ENCODE assay signal across 23 cellular contexts in the genomic region with DNA sequence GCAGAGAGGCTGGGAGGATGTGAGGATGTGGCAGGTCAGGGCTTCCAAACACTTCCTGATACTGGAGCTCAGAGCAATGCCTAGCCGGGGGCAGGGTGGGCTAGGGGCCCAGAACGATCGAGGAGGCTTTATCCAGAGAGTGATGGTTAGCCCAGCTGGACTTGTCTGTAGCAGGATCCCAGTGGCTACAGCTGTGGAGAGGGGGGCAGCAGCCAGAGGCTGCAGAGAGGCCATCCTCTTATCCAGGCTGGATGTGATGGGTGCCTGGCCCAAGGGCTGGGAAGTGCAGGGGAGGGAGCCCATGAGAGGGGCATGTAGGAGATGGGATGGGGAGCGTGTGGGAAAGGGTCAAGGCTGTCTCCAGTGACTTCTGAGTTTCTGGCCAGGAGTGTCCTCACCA. TPM values are rescaled to one million over a fixed set of nuclear protein-coding genes. Genes with fewer than 3 reads are reported as not detected.
DNase-seq lines count a peak whose midpoint lies in the region; ATAC-seq, FAIRE-seq and TF ChIP-seq lines count a peak whose summit lies in the region.
"Had no signal": no experiment of that assay in that cellular context is flagged by ENCODE, and none has a peak within 500 bp of the region (broad histone marks: within the 10 kb centered on the region; RNA-seq: fewer than 3 reads in every experiment).

No MANE protein-coding gene starts in this region.

- no peaks in the 10 kb centered on the region for H3K9me3 ChIP-seq in heart right ventricle
- H3K9me3 ChIP-seq in osteoblast (ENCODE audit: low read depth, low read length) = no peaks in the 10 kb centered on the region
- no peaks in the 10 kb centered on the region for H3K9me3 ChIP-seq in kidney (ENCODE audit: control insufficient read depth in 1 of 2, low read length in 2 of 2)

- no peak overlapping the region for H3K27ac Mint-ChIP-seq in chondrocyte (ENCODE audit: unreplicated experiment)

- peaks cover 11% of the 10 kb centered on the region for H3K4me1 Mint-ChIP-seq in chondrocyte (ENCODE audit: low read depth)

- FAIRE-seq in kidney (lab: Jason Lieb, UNC) = no peak
- FAIRE-seq: HTR-8/SVneo had no signal

- ATAC-seq in left ventricle myocardium superior (no peak), heart right ventricle (no peak), HG02571 (IDR thresholded peaks at IDR 0.05; ENCODE audit: unreplicated experiment) (no peak)

- no peak for TF ChIP-seq CTCF in heart right ventricle (IDR thresholded peaks at IDR 0.05)
- TF ChIP-seq CTCF in chondrocyte (IDR thresholded peaks at IDR 0.05) = no peak
- TF ChIP-seq CTCF in osteoblast (IDR thresholded peaks at IDR 0.05; ENCODE audit: extremely low read depth, low read depth, low read length) = no peak
- no peak for TF ChIP-seq CTCF in kidney (IDR thresholded peaks at IDR 0.05; ENCODE audit: borderline replicate concordance, extremely low read depth, insufficient read depth)

- no peaks in the 10 kb centered on the region for H3K79me2 ChIP-seq in osteoblast (ENCODE audit: insufficient read depth, low read length)

- no peak overlapping the region for H3K4me3 ChIP-seq in heart right ventricle
- no peak overlapping the region for H3K4me3 ChIP-seq in osteoblast (ENCODE audit: insufficient read depth, low read length)
- no peak overlapping the region for H3K4me3 ChIP-seq in kidney (ENCODE audit: low read length in 2 of 2)

- no peak overlapping the region for H2AFZ ChIP-seq in osteoblast (ENCODE audit: low read length)

- H4K20me1 ChIP-seq in osteoblast (ENCODE audit: insufficient read depth, low read length) = no peaks in the 10 kb centered on the region

- H3K4me1 ChIP-seq in heart right ventricle = peaks cover 8 to 16% (median 13%) of the 10 kb centered on the region in 9 donors
- H3K4me1 ChIP-seq in osteoblast (ENCODE audit: insufficient read depth, low read length) = peaks cover 14% of the 10 kb centered on the region
- H3K4me1 ChIP-seq in kidney (ENCODE audit: control insufficient read depth in 1 of 2, insufficient read depth in 1 of 2, low read depth in 1 of 2, low read length in 2 of 2) = peaks cover 10 to 11% of the 10 kb centered on the region in 2 donors

- no peak overlapping the region for H3K4me2 ChIP-seq in osteoblast (ENCODE audit: insufficient read depth, low read length)

- peaks cover 2% of the 10 kb centered on the region for H3K36me3 Mint-ChIP-seq in chondrocyte (ENCODE audit: low read depth)

- H3K4me3 Mint-ChIP-seq in chondrocyte (ENCODE audit: unreplicated experiment) = no peak overlapping the region

- H3K27me3 Mint-ChIP-seq in chondrocyte (ENCODE audit: low read depth) = no peaks in the 10 kb centered on the region

- peak; percentile 7 for DNase-seq in left ventricle myocardium superior
- no peak for DNase-seq in heart right ventricle
- DNase-seq in chondrocyte (ENCODE audit: low spot score) = peak; percentile 50
- DNase-seq in osteoblast (ENCODE audit: insufficient read length, low spot score, missing footprints) = peak; percentile 21
- DNase-seq in kidney = no peak
- DNase-seq in SIG-M5 (lab: John Stamatoyannopoulos, UW) = no peak
- DNase-seq: CD4-positive, CD25-positive, alpha-beta regulatory T cell; EL; GF-D8; GOT3; HCEC 1CT; KG1; NCI-H1105; NCI-H146; NCI-H2029 treated with DMSO at 0.1 percent for 48 hours; NCI-H226; NCI-H510A treated with DMSO at 0.1 percent for 48 hours; NCI-H774; NK-92 treated with Interleukin-12 subunit alpha and Interleukin-12 subunit beta, amount 100 ng/mL, for 24 hours had no signal

- H3K27me3 ChIP-seq in heart right ventricle (no peaks in the 10 kb centered on the region), osteoblast (ENCODE audit: insufficient read depth, low read length) (no peaks in the 10 kb centered on the region)

- H3K36me3 ChIP-seq in heart right ventricle (peaks cover 0 to 50% (median 0%) of the 10 kb centered on the region in 9 donors), osteoblast (ENCODE audit: insufficient read depth, low read length) (peaks cover 24% of the 10 kb centered on the region), kidney (ENCODE audit: control insufficient read depth in 1 of 2, insufficient read depth in 2 of 2, low read length in 2 of 2) (peaks cover 4 to 9% of the 10 kb centered on the region in 2 donors)

- H3K9me3 Mint-ChIP-seq in chondrocyte (ENCODE audit: low read depth) = no peaks in the 10 kb centered on the region
- H3K9me3 Mint-ChIP-seq: CD4-positive, CD25-positive, alpha-beta regulatory T cell had no signal

- WGBS in heart right ventricle, 2 donors = 65 to 85% methylated on average over 4 of the region's 4 CpGs

- H3K27ac ChIP-seq in heart right ventricle (no peak overlapping the region), osteoblast (ENCODE audit: low read depth, low read length) (no peak overlapping the region), kidney (ENCODE audit: low read depth in 2 of 2, low read length in 2 of 2) (no peak overlapping the region)
- H3K27ac ChIP-seq: RWPE1 had no signal

- H3K9ac ChIP-seq in kidney (ENCODE audit: low read length in 2 of 2) = no peak overlapping the region

- intact Hi-C loops in left ventricle myocardium superior (cut with micrococcal nuclease) (no loop called here), heart right ventricle (cut with DNase I) (no loop called here), kidney (cut with DNase I) (no loop called here)

RNA-seq across cellular contexts. Expression of a gene that starts 4.6 kb away (rescaled TPM):
- 14.7 TPM for total RNA-seq in left ventricle myocardium superior
- total RNA-seq in heart right ventricle = 10 to 100 TPM; 12.9 to 34.5 (median 16.9) TPM
- 10 to 100 TPM in 1 of 2 donors, 1 to 10 TPM in 1; 7.0 to 17.8 TPM for polyA plus RNA-seq in heart right ventricle
- total RNA-seq in chondrocyte = 9.5 to 12.4 TPM (median 9.7 TPM) in 3 replicates
- total RNA-seq in osteoblast = 39.2 and 46.0 TPM in 2 replicates
- 28.5 TPM for total RNA-seq in kidney
- 30.1 TPM for polyA plus RNA-seq in kidney (ENCODE audit: insufficient read depth, low read depth, low replicate concordance)

RNA-seq across cellular contexts. Expression of a gene that starts 5.1 kb away (rescaled TPM):
- 8.2 TPM for total RNA-seq in left ventricle myocardium superior
- 10 to 100 TPM in 4 of 10 donors, 1 to 10 TPM in 6; 8.5 to 17.3 (median 9.1) TPM for total RNA-seq in heart right ventricle
- polyA plus RNA-seq in heart right ventricle = 10 to 100 TPM; 11.0 to 30.2 TPM
- 18.0 to 21.0 TPM (median 19.7 TPM) in 3 replicates for total RNA-seq in chondrocyte
- 18.0 and 20.6 TPM in 2 replicates for total RNA-seq in osteoblast
- total RNA-seq in kidney = 18.6 TPM
- 17.8 TPM for polyA plus RNA-seq in kidney (ENCODE audit: insufficient read depth, low read depth, low replicate concordance)

RNA-seq across cellular contexts. Expression of a gene that starts 8.4 kb away (rescaled TPM):
- total RNA-seq in left ventricle myocardium superior = 0.15 TPM
- under 1 TPM in 8 of 10 donors, not detected in 2; 0.14 to 0.38 (median 0.23) TPM for total RNA-seq in heart right ventricle
- polyA plus RNA-seq in heart right ventricle = under 1 TPM; 0.01 to 0.15 TPM
- total RNA-seq in chondrocyte = 0.19 TPM in 1 of 3 replicates, not detected in the others
- under 0.01 TPM in 1 of 2 replicates, not detected in the other for total RNA-seq in osteoblast
- total RNA-seq in kidney = 0.09 TPM
- polyA plus RNA-seq in kidney (ENCODE audit: insufficient read depth, low read depth, low replicate concordance) = 0.41 TPM
- total RNA-seq: CD4-positive, CD25-positive, alpha-beta regulatory T cell had no signal
- polyA plus RNA-seq: BJ had no signal

RNA-seq across cellular contexts. Expression of a gene that starts 20.5 kb away (rescaled TPM):
- 71.6 TPM for total RNA-seq in left ventricle myocardium superior
- 10 to 100 TPM; 55.1 to 85.9 (median 59.9) TPM for total RNA-seq in heart right ventricle
- 100 to 1,000 TPM in 1 of 2 donors, 10 to 100 TPM in 1; 63.8 to 123 TPM for polyA plus RNA-seq in heart right ventricle
- 35.5 to 63.8 TPM (median 55.7 TPM) in 3 replicates for total RNA-seq in chondrocyte
- 19.7 and 22.4 TPM in 2 replicates for total RNA-seq in osteoblast
- total RNA-seq in kidney = 31.7 TPM
- 34.0 TPM for polyA plus RNA-seq in kidney (ENCODE audit: insufficient read depth, low read depth, low replicate concordance)

RNA-seq across cellular contexts. Expression of a gene that starts 27.1 kb away (rescaled TPM):
- total RNA-seq in left ventricle myocardium superior (13.1 TPM), heart right ventricle (10 to 100 TPM in 8 of 10 donors, 1 to 10 TPM in 2; 7.5 to 19.0 (median 12.0) TPM), chondrocyte (24.3 to 38.0 TPM (median 25.7 TPM) in 3 replicates), osteoblast (38.7 and 44.2 TPM in 2 replicates), kidney (73.5 TPM)
- polyA plus RNA-seq in heart right ventricle (10 to 100 TPM; 14.6 to 47.5 TPM), kidney (ENCODE audit: insufficient read depth, low read depth, low replicate concordance) (207 TPM)

Comparison
In these comparisons a context has a peak if more than half of its experiments do, and no peak if none do; other contexts are left out.
1. DNase-seq: peak in left ventricle myocardium superior (single experiment), chondrocyte (single experiment) and osteoblast (single experiment); none in heart right ventricle (0 of 2), kidney (single experiment) and SIG-M5 (single experiment).